In the genomic region with DNA sequence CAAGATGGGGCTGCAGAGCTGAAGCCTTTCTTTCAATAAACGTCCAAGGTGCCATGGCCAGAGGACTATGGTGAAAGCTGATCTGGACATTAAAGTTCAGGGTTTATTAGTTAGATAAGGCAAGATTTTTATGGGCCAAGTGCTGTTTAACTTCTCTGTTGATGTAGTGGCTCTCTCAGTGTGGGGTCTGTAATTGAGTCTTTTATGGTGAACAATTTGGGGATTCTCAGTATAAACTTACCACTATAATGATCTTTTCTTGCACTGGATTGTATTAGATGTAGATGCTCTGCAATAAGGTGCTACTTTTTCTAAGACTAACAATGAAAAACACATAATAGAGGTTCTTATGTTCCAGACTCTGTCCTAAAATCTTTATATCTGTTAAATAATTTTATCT, we compare ENCODE assay signal across 27 cellular contexts.
"Had no signal": no experiment of that assay in that cellular context is flagged by ENCODE, and none has a peak within 500 bp of the region (broad histone marks: within the 10 kb centered on the region; RNA-seq: fewer than 3 reads in every experiment).

No MANE protein-coding gene starts in this region.

- DNase-seq: activated B cell treated with CpG ODN at 0.5 μM for 24 hours; activated CD4-positive, alpha-beta T cell treated with anti-CD3 and anti-CD28 coated beads for 48 hours; activated CD4-positive, alpha-beta T cell treated with anti-CD3 and anti-CD28 coated beads, Interleukin-2, amount 50 U/mL, for 1 hour; activated CD4-positive, alpha-beta T cell treated with anti-CD3 and anti-CD28 coated beads, Interleukin-2, amount 50 U/mL, for 48 hours; activated CD8-positive, alpha-beta memory T cell treated with anti-CD3 and anti-CD28 coated beads for 24 hours; activated CD8-positive, alpha-beta T cell treated with anti-CD3 and anti-CD28 coated beads for 36 hours; activated effector memory CD4-positive, alpha-beta T cell treated with Interleukin-2 at 50 U/mL for 16 hours; activated gamma-delta T cell treated with Interleukin-2 at 50 U/mL for 16 hours; activated naive CD4-positive, alpha-beta T cell treated with anti-CD3 and anti-CD28 coated beads, Interleukin-2, amount 50 U/mL, for 16 hours; activated naive CD4-positive, alpha-beta T cell treated with Interleukin-2 at 50 U/mL for 16 hours; activated T-cell treated with anti-CD3 and anti-CD28 coated beads, Interleukin-2, amount 50 U/mL, for 4 hours; brain microvascular endothelial cell; dorsolateral prefrontal cortex; effector memory CD4-positive, alpha-beta T cell; endodermal cell; head of caudate nucleus; T-helper 17 cell; T1000; WERI-Rb-1 had no signal

- H3K27ac ChIP-seq: brain microvascular endothelial cell, coronary artery, dorsolateral prefrontal cortex, WERI-Rb-1 had no signal

- H3K27me3 ChIP-seq: brain microvascular endothelial cell, dorsolateral prefrontal cortex had no signal

- H3K4me3 Mint-ChIP-seq: activated B cell treated with CpG ODN at 0.5 μM for 24 hours; activated CD8-positive, alpha-beta T cell treated with anti-CD3 and anti-CD28 coated beads for 36 hours; activated naive CD8-positive, alpha-beta T cell; activated T-cell treated with anti-CD3 and anti-CD28 coated beads, Interleukin-2, amount 50 U/mL, for 4 hours; activated T-helper 17 cell treated with anti-CD3 and anti-CD28 coated beads, Interleukin-2, amount 50 U/mL, for 72 hours; central memory CD8-positive, alpha-beta T cell; dendritic cell treated with granulocyte-macrophage colony-stimulating factor and Interleukin-4, amounts not matched to agents 40 ng/mL and 50 ng/mL, for 4 days; endodermal cell; T-helper 17 cell; T-helper 2 cell treated with Interferon-gamma antibody and Interleukin-4, amounts not matched to agents 5 μg/mL and 100 μg/mL, for 36 hours had no signal

- H3K36me3 ChIP-seq: brain microvascular endothelial cell, WERI-Rb-1 had no signal

- H3K27me3 Mint-ChIP-seq: activated CD8-positive, alpha-beta T cell treated with anti-CD3 and anti-CD28 coated beads for 36 hours; activated naive CD8-positive, alpha-beta T cell; activated T-helper 17 cell treated with anti-CD3 and anti-CD28 coated beads, Interleukin-2, amount 50 U/mL, for 72 hours; central memory CD8-positive, alpha-beta T cell; dendritic cell treated with granulocyte-macrophage colony-stimulating factor and Interleukin-4, amounts not matched to agents 40 ng/mL and 50 ng/mL, for 4 days; T-helper 17 cell had no signal

- H3K27ac Mint-ChIP-seq: activated B cell treated with CpG ODN at 0.5 μM for 24 hours; activated CD8-positive, alpha-beta T cell treated with anti-CD3 and anti-CD28 coated beads for 36 hours; activated naive CD8-positive, alpha-beta T cell; activated T-helper 17 cell treated with anti-CD3 and anti-CD28 coated beads, Interleukin-2, amount 50 U/mL, for 72 hours; dendritic cell treated with granulocyte-macrophage colony-stimulating factor and Interleukin-4, amounts not matched to agents 40 ng/mL and 50 ng/mL, for 4 days; endodermal cell; T-helper 17 cell; T-helper 2 cell treated with Interferon-gamma antibody and Interleukin-4, amounts not matched to agents 5 μg/mL and 100 μg/mL, for 36 hours had no signal

- H3K4me1 Mint-ChIP-seq: activated B cell treated with CpG ODN at 0.5 μM for 24 hours; activated T-helper 17 cell treated with anti-CD3 and anti-CD28 coated beads, Interleukin-2, amount 50 U/mL, for 72 hours; endodermal cell had no signal

- ATAC-seq: activated CD4-positive, CD25-positive, alpha-beta regulatory T cell treated with anti-CD3 and anti-CD28 coated beads, Interleukin-2, amount 50 U/mL, for 24 hours; activated CD8-positive, alpha-beta T cell treated with anti-CD3 and anti-CD28 coated beads for 36 hours; activated T-cell treated with anti-CD3 and anti-CD28 coated beads, Interleukin-2, amount 50 U/mL, for 4 hours; activated T-helper 17 cell treated with anti-CD3 and anti-CD28 coated beads, Interleukin-2, amount 50 U/mL, for 72 hours; esophagus mucosa; T-helper 17 cell had no signal

- H3K9me3 Mint-ChIP-seq: activated CD8-positive, alpha-beta T cell treated with anti-CD3 and anti-CD28 coated beads for 36 hours; activated T-cell treated with anti-CD3 and anti-CD28 coated beads, Interleukin-2, amount 50 U/mL, for 4 hours; activated T-helper 17 cell treated with anti-CD3 and anti-CD28 coated beads, Interleukin-2, amount 50 U/mL, for 72 hours; central memory CD8-positive, alpha-beta T cell; endodermal cell; T-helper 2 cell treated with Interferon-gamma antibody and Interleukin-4, amounts not matched to agents 5 μg/mL and 100 μg/mL, for 36 hours had no signal
